Comparison of ENCODE assay signal across 24 cellular contexts in the genomic region with DNA sequence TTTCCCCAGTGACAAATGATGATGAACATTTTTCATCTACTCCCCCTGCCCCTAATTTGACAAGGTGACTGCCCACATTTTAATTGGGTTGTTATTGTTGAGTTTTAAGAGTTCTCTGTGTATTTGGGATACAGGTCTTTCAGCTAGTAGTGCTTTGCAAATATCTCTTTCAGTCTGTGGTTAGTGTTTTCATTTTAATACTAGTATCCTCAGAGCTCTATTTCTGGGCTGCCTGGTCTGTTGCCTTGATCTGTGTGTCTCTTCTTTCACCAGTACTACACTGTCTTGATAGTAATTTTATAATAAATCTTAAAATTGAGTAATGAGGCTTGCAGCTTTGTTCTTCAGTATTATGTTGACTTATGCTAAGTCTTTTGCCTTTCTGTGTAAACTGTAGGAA. TPM values are rescaled to one million over a fixed set of nuclear protein-coding genes. Genes with fewer than 3 reads are reported as not detected.
A peak's percentile ranks its signal among the peaks of the same experiment; 100 is the strongest.
DNase-seq lines count a peak whose midpoint lies in the region; ATAC-seq, FAIRE-seq and TF ChIP-seq lines count a peak whose summit lies in the region.
"Had no signal": no experiment of that assay in that cellular context is flagged by ENCODE, and none has a peak within 500 bp of the region (broad histone marks: within the 10 kb centered on the region; RNA-seq: fewer than 3 reads in every experiment).

No MANE protein-coding gene starts in this region.

- 0 out of 2 replicates have a peak overlapping the region, but pooled peaks have one; percentile 20 for H3K27ac Mint-ChIP-seq in HFFc6
- H3K27ac Mint-ChIP-seq: activated CD4-positive, alpha-beta T cell treated with anti-CD3 and anti-CD28 coated beads for 36 hours; activated naive CD8-positive, alpha-beta T cell treated with anti-CD3 and anti-CD28 coated beads, Interleukin-2, amount 10 ng/mL, durations not matched to agents 7 days and 5 days; stimulated activated effector memory CD8-positive, alpha-beta T cell treated with anti-CD3 and anti-CD28 coated beads, Interleukin-12 subunit alpha, Interleukin-12 subunit beta, amount 100 ng/mL, for 72 hours; T-helper 2 cell treated with Interferon-gamma antibody and Interleukin-4, amounts not matched to agents 5 μg/mL and 100 μg/mL, for 36 hours had no signal

- TF ChIP-seq CTCF in HFFc6 (IDR thresholded peaks at IDR 0.05) (no peak), foreskin fibroblast (IDR thresholded peaks at IDR 0.05; ENCODE audit: low read depth, low read length) (no peak)

- peaks cover 22% of the 10 kb centered on the region for H3K4me1 Mint-ChIP-seq in HFFc6 (ENCODE audit: low read depth)

- peak; percentile 18 for FAIRE-seq in GM19239 (lab: Jason Lieb, UNC)

- no peak overlapping the region for H3K4me3 ChIP-seq in foreskin fibroblast (ENCODE audit: low read depth in 1 of 2, low read length in 2 of 2)
- H3K4me3 ChIP-seq: ascending aorta, BLaER1, colonic mucosa, ovary, transverse colon had no signal

- peak; percentile 49 for ATAC-seq in HG03378 (IDR thresholded peaks at IDR 0.05; ENCODE audit: unreplicated experiment)
- ATAC-seq in left ventricle myocardium superior: no peak
- ATAC-seq: activated CD4-positive, alpha-beta T cell treated with anti-CD3 and anti-CD28 coated beads for 36 hours; left lobe of liver; stimulated activated effector memory CD8-positive, alpha-beta T cell treated with anti-CD3 and anti-CD28 coated beads, Interleukin-12 subunit alpha, Interleukin-12 subunit beta, amount 100 ng/mL, for 72 hours had no signal

- H3K4me3 Mint-ChIP-seq in HFFc6: no peak overlapping the region
- H3K4me3 Mint-ChIP-seq: activated CD4-positive, alpha-beta T cell treated with anti-CD3 and anti-CD28 coated beads for 36 hours; activated naive CD8-positive, alpha-beta T cell treated with anti-CD3 and anti-CD28 coated beads, Interleukin-2, amount 10 ng/mL, durations not matched to agents 7 days and 5 days; stimulated activated effector memory CD8-positive, alpha-beta T cell treated with anti-CD3 and anti-CD28 coated beads, Interleukin-12 subunit alpha, Interleukin-12 subunit beta, amount 100 ng/mL, for 72 hours; T-helper 2 cell treated with Interferon-gamma antibody and Interleukin-4, amounts not matched to agents 5 μg/mL and 100 μg/mL, for 36 hours had no signal

- peaks cover 12% of the 10 kb centered on the region for H3K36me3 Mint-ChIP-seq in HFFc6 (ENCODE audit: low read depth)

- no peaks in the 10 kb centered on the region for H3K9me3 Mint-ChIP-seq in HFFc6
- H3K9me3 Mint-ChIP-seq: activated naive CD8-positive, alpha-beta T cell treated with anti-CD3 and anti-CD28 coated beads, Interleukin-2, amount 10 ng/mL, durations not matched to agents 7 days and 5 days; stimulated activated effector memory CD8-positive, alpha-beta T cell treated with anti-CD3 and anti-CD28 coated beads, Interleukin-12 subunit alpha, Interleukin-12 subunit beta, amount 100 ng/mL, for 72 hours; T-helper 2 cell treated with Interferon-gamma antibody and Interleukin-4, amounts not matched to agents 5 μg/mL and 100 μg/mL, for 36 hours had no signal

- DNase-seq in GM19239 (ENCODE audit: insufficient read length, low spot score) (no peak), HFFc6 (no peak), myocyte (ENCODE audit: low read depth) (peak; percentile 8), left ventricle myocardium superior (no peak), foreskin fibroblast (no peak), T-helper 9 cell (no peak)
- DNase-seq: activated CD4-positive, alpha-beta T cell treated with anti-CD3 and anti-CD28 coated beads for 36 hours; activated effector memory CD4-positive, alpha-beta T cell treated with anti-CD3 and anti-CD28 coated beads, Interleukin-2, amount 50 U/mL, for 16 hours; activated naive CD8-positive, alpha-beta T cell treated with anti-CD3 and anti-CD28 coated beads, Interleukin-2, amount 10 ng/mL, durations not matched to agents 7 days and 5 days; colonic mucosa; effector memory CD4-positive, alpha-beta T cell; mesenchymal stem cell; NCI-H1092 treated with DMSO at 0.1 percent for 48 hours; NCI-H1694 treated with DMSO at 0.1 percent for 48 hours; ovary; stimulated activated CD4-positive, alpha-beta T cell treated with anti-CD3 and anti-CD28 coated beads, Interleukin-15, amount 100 ng/mL, for 24 hours; stimulated activated CD4-positive, alpha-beta T cell treated with anti-CD3 and anti-CD28 coated beads, Interleukin-4, amount 100 ng/mL, for 4 hours; transverse colon had no signal

- H3K27me3 Mint-ChIP-seq in HFFc6 (ENCODE audit: insufficient read depth): peaks cover 3% of the 10 kb centered on the region; the same call in 1 of the 2 replicates
- H3K27me3 Mint-ChIP-seq: activated CD4-positive, alpha-beta T cell treated with anti-CD3 and anti-CD28 coated beads for 36 hours; activated naive CD8-positive, alpha-beta T cell treated with anti-CD3 and anti-CD28 coated beads, Interleukin-2, amount 10 ng/mL, durations not matched to agents 7 days and 5 days had no signal

- intact Hi-C loops in left ventricle myocardium superior (cut with micrococcal nuclease): no loop called here

RNA-seq across cellular contexts. Expression of gene EIF5B, which starts 19.7 kb away (rescaled TPM):
- total RNA-seq in HFFc6 (2021; fragmentation: NEBNext Ultra II Directional; extraction: Animal tissue kit (Norgen Biotek cat#: 25700)): 10 to 100 TPM; 43.9 to 51.1 (median 47.8) TPM
- total RNA-seq in myocyte: 19.2 and 22.3 TPM in 2 replicates
- 20.1 TPM for polyA plus RNA-seq in myocyte (2012)
- total RNA-seq in left ventricle myocardium superior: 89.4 TPM

RNA-seq across cellular contexts. Expression of gene TXNDC9, which starts 20.7 kb away (rescaled TPM):
- total RNA-seq in HFFc6 (2021; fragmentation: NEBNext Ultra II Directional; extraction: Animal tissue kit (Norgen Biotek cat#: 25700)): 10 to 100 TPM; 40.3 to 47.9 (median 43.9) TPM
- total RNA-seq in myocyte (51.9 and 57.0 TPM in 2 replicates), left ventricle myocardium superior (20.8 TPM)
- polyA plus RNA-seq in myocyte (2012): 19.3 TPM

RNA-seq across cellular contexts. Expression of gene LYG1, which starts 55.9 kb away (rescaled TPM):
- total RNA-seq in HFFc6 (2021; fragmentation: NEBNext Ultra II Directional; extraction: Animal tissue kit (Norgen Biotek cat#: 25700)): under 1 TPM in 5 of 6 experiments, not detected in 1; 0.23 to 0.70 (median 0.27) TPM
- total RNA-seq in myocyte (1.3 TPM in 1 of 2 replicates, not detected in the other), left ventricle myocardium superior (0.77 TPM)
- 1.7 TPM for polyA plus RNA-seq in myocyte (2012)
- total RNA-seq: ascending aorta had no signal
